10 cellular contexts compared by ENCODE assay signal in genomic region chr17:76866774-76867577, GRCh38. TPM values are rescaled to one million over a fixed set of nuclear protein-coding genes. Genes with fewer than 3 reads are reported as not detected.
A peak's percentile ranks its signal among the peaks of the same experiment; 100 is the strongest.
DNase-seq lines count a peak whose midpoint lies in the region; ATAC-seq, FAIRE-seq and TF ChIP-seq lines count a peak whose summit lies in the region.
"Had no signal": no experiment of that assay in that cellular context is flagged by ENCODE, and none has a peak within 500 bp of the region (broad histone marks: within the 10 kb centered on the region; RNA-seq: fewer than 3 reads in every experiment).

No MANE protein-coding gene starts in this region.

- H3K27ac ChIP-seq in H1 (ENCODE audit: low read depth, low read length): no peak overlapping the region
- no peak overlapping the region for H3K27ac ChIP-seq in neuronal stem cell (replicated peaks; ENCODE audit: low read length)
- H3K27ac ChIP-seq: suprapubic skin had no signal

- H3K27me3 ChIP-seq in H1 (replicated peaks in 1 of 4; ENCODE audit: control insufficient read depth in 3 of 4, extremely low read depth in 1 of 4, insufficient read depth in 3 of 4, low read length in 3 of 4) (peaks cover 4 to 26% (median 17%) of the 10 kb centered on the region in 4 experiments; a peak in 6 of 7 replicates), neuronal stem cell (ENCODE audit: control insufficient read depth in 3 of 3, insufficient read depth in 3 of 3, low read depth in 1 of 3, low read length in 3 of 3) (peaks cover 5 to 29% (median 8%) of the 10 kb centered on the region in 3 experiments)

- DNase-seq in ELF-1 (ENCODE audit: low read depth, low spot score) (peak; percentile 65), NCI-H345 treated with DMSO at 0.1 percent for 48 hours (lab: John Stamatoyannopoulos, UW; ENCODE audit: unreplicated experiment) (peak; percentile 37), H1 (ENCODE audit: low read depth in 1 of 2, low spot score in 2 of 2) (no peak), neuronal stem cell (ENCODE audit: low spot score) (no peak), RKO (ENCODE audit: low spot score) (no peak)
- DNase-seq: left ventricle myocardium superior had no signal

- H3K79me1 ChIP-seq in H1 (ENCODE audit: low read depth, low read length) (no peaks in the 10 kb centered on the region; the same call in 1 of the 2 replicates), neuronal stem cell (ENCODE audit: low read depth, low read length) (peaks cover 4% of the 10 kb centered on the region)

- H3K4me3 ChIP-seq in H1 (ENCODE audit: extremely low read depth in 1 of 4, insufficient read depth in 2 of 4, low read depth in 3 of 4, low read length in 4 of 4) (peak overlapping the region in 1 of 4 experiments; percentile 56; a peak in 2 of 8 replicates), neuronal stem cell (ENCODE audit: low read length in 2 of 2) (no peak overlapping the region)

- H3K4ac ChIP-seq in H1 (replicated peaks; ENCODE audit: insufficient read length, low read depth, low read length): peak overlapping the region; percentile 63
- no peak overlapping the region for H3K4ac ChIP-seq in neuronal stem cell (ENCODE audit: low read length)

- H2AFZ ChIP-seq in H1 (ENCODE audit: low read length) (peak overlapping the region; percentile 79), neuronal stem cell (ENCODE audit: low read length) (peak overlapping the region; percentile 88)

- no peak for TF ChIP-seq EP300 in H1 (IDR thresholded peaks at IDR 0.05; ENCODE audit: borderline replicate concordance in 1 of 2, low read depth in 2 of 2, low read length in 2 of 2)

- H3K14ac ChIP-seq in H1 (ENCODE audit: insufficient read length): no peak overlapping the region
- H3K14ac ChIP-seq in neuronal stem cell (ENCODE audit: low read length): no peak overlapping the region

- H4K5ac ChIP-seq in H1 (ENCODE audit: insufficient read length, low read depth, low read length): no peak overlapping the region

- no peak for TF ChIP-seq RAD21 in H1 (IDR thresholded peaks at IDR 0.05 in 1 of 2, conservative IDR thresholded peaks at IDR 0.05 in 1 of 2; ENCODE audit: low read depth in 2 of 2, low read length in 2 of 2)

- no peak for TF ChIP-seq POLR2A in H1 (IDR thresholded peaks at IDR 0.05; ENCODE audit: control extremely low read depth in 1 of 2, low read depth in 2 of 2, low read length in 2 of 2)

- H3K4me2 ChIP-seq in H1 (ENCODE audit: insufficient read depth in 1 of 2, low read depth in 2 of 2, low read length in 2 of 2) (peak overlapping the region; percentile 54 to 99), neuronal stem cell (ENCODE audit: insufficient read depth, low read length, poor library complexity, severe bottlenecking) (no peak overlapping the region)

- H3K9ac ChIP-seq in H1 (replicated peaks in 1 of 4; ENCODE audit: extremely low read depth in 1 of 4, low read depth in 3 of 4, low read length in 3 of 4) (no peak overlapping the region; a peak in 1 of 7 replicates), neuronal stem cell (ENCODE audit: low read depth, low read length, poor library complexity) (no peak overlapping the region)

- H2BK5ac ChIP-seq in H1 (ENCODE audit: low read depth, low read length) (no peak overlapping the region), neuronal stem cell (ENCODE audit: low read length) (peak overlapping the region; percentile 87)

- WGBS in H1 (ENCODE audit: extremely low coverage in 1 of 2, insufficient coverage in 1 of 2, insufficient read length in 1 of 2, insufficient replicate concordance in 2 of 2, low coverage in 1 of 2, low lambda C conversion rate in 2 of 2, missing lambda C conversion rate in 1 of 2), 2 experiments: 77% methylated on average over 9 of the region's 9 CpGs; no CpG with 5 or more reads in 1 of the 2 experiments
- WGBS in neuronal stem cell (ENCODE audit: extremely low coverage in 2 of 2, insufficient read length in 2 of 2, insufficient replicate concordance in 1 of 2), 2 donors: no CpG with 5 or more reads among the region's 9 CpGs

- no peak for ATAC-seq in GM21786 (IDR thresholded peaks at IDR 0.05; ENCODE audit: unreplicated experiment)
- ATAC-seq in HG03039 (IDR thresholded peaks at IDR 0.05; ENCODE audit: unreplicated experiment): no peak

- H3K23ac ChIP-seq in H1 (ENCODE audit: insufficient read length) (no peak overlapping the region), neuronal stem cell (ENCODE audit: low read depth, low read length, poor library complexity) (no peak overlapping the region)

- H2BK12ac ChIP-seq in H1 (ENCODE audit: low read depth, low read length) (0 out of 2 replicates have a peak overlapping the region, but pooled peaks have one; percentile 6), neuronal stem cell (ENCODE audit: low read length) (no peak overlapping the region)

- no peak overlapping the region for H2BK15ac ChIP-seq in H1 (ENCODE audit: low read length)
- H2BK15ac ChIP-seq in neuronal stem cell (ENCODE audit: low read length): no peak overlapping the region

- H2AK5ac ChIP-seq in H1 (ENCODE audit: low read depth, low read length): no peak overlapping the region
- no peak overlapping the region for H2AK5ac ChIP-seq in neuronal stem cell (ENCODE audit: low read depth, low read length)

- CTCF ChIA-PET in H1 (lab: Charles Lee; ENCODE audit: partially characterized antibody): interaction anchor here (0.5 to 4.7 kb wide), 25 partner anchors 8 to 343 kb away, joined by 3 to 70 read pairs (median 6); no protein-coding TSS in a partner anchor

- peak overlapping the region; percentile 13 for H2BK20ac ChIP-seq in H1 (ENCODE audit: low read length)

- no peak overlapping the region for H2BK120ac ChIP-seq in H1 (replicated peaks; ENCODE audit: low read depth, low read length)
- H2BK120ac ChIP-seq in neuronal stem cell (ENCODE audit: low read depth, low read length): no peak overlapping the region

- no peak for FAIRE-seq in H1 (lab: Jason Lieb, UNC)
- FAIRE-seq: TTC549 had no signal

- H4K20me1 ChIP-seq in H1 (replicated peaks in 1 of 2; ENCODE audit: control insufficient read depth in 1 of 2, insufficient read depth in 2 of 2, low read length in 2 of 2): peaks cover 0 to 5% of the 10 kb centered on the region in 2 experiments

- H3K9me3 ChIP-seq in H1 (ENCODE audit: insufficient read depth in 2 of 2, low read depth in 1 of 2, low read length in 1 of 2) (no peaks in the 10 kb centered on the region), neuronal stem cell (replicated peaks in 1 of 2; ENCODE audit: control insufficient read depth in 2 of 2, insufficient read depth in 1 of 2, low read depth in 1 of 2, low read length in 2 of 2) (no peaks in the 10 kb centered on the region)
- H3K9me3 ChIP-seq: suprapubic skin had no signal

- H3K56ac ChIP-seq in H1 (replicated peaks; ENCODE audit: insufficient read length, low read depth, low read length): no peak overlapping the region

- POLR2A ChIA-PET in H1 (lab: Charles Lee; ENCODE audit: partially characterized antibody): interaction anchor here (0.8 to 1.1 kb wide), 3 partner anchors 18 to 102 kb away, joined by 3 to 4 read pairs (median 3); no protein-coding TSS in a partner anchor

- H3K36me3 ChIP-seq in H1 (ENCODE audit: control insufficient read depth in 2 of 4, insufficient read depth in 4 of 4, low read length in 3 of 4): no peaks in the 10 kb centered on the region
- no peaks in the 10 kb centered on the region for H3K36me3 ChIP-seq in neuronal stem cell (replicated peaks in 1 of 2; ENCODE audit: control insufficient read depth in 2 of 2, insufficient read depth in 2 of 2, low read length in 2 of 2)
- H3K36me3 ChIP-seq: suprapubic skin had no signal

- no peak overlapping the region for H3K18ac ChIP-seq in H1 (ENCODE audit: extremely low read depth, low read length)
- no peak overlapping the region for H3K18ac ChIP-seq in neuronal stem cell (ENCODE audit: low read length)

- no peak overlapping the region for H4K8ac ChIP-seq in H1 (ENCODE audit: extremely low read depth, insufficient read depth, low read length)
- H4K8ac ChIP-seq in neuronal stem cell (ENCODE audit: low read depth, low read length): no peak overlapping the region

- TF ChIP-seq CTCF in H1 (IDR thresholded peaks at IDR 0.05; ENCODE audit: control extremely low read depth in 1 of 3, insufficient read depth in 1 of 3, low read depth in 1 of 3, low read length in 3 of 3): no peak

- H3K79me2 ChIP-seq in H1 (ENCODE audit: control insufficient read depth in 1 of 2, insufficient read depth in 2 of 2, low read length in 2 of 2): no peaks in the 10 kb centered on the region

- H3K4me1 ChIP-seq in H1 (replicated peaks in 1 of 4; ENCODE audit: control insufficient read depth in 3 of 4, insufficient read depth in 4 of 4, low read length in 3 of 4) (peaks cover 5 to 17% (median 11%) of the 10 kb centered on the region in 4 experiments; a peak in 6 of 7 replicates), neuronal stem cell (ENCODE audit: control insufficient read depth in 2 of 2, insufficient read depth in 1 of 2, low read depth in 1 of 2, low read length in 2 of 2) (peaks cover 6 to 7% of the 10 kb centered on the region in 2 donors)

- H3K23me2 ChIP-seq in H1 (ENCODE audit: low read depth, low read length): peaks cover 16% of the 10 kb centered on the region; the same call in 1 of the 2 replicates

- peak overlapping the region; percentile 46 for H4K91ac ChIP-seq in H1 (replicated peaks; ENCODE audit: insufficient read length, low read length)
- no peak overlapping the region for H4K91ac ChIP-seq in neuronal stem cell (ENCODE audit: low read depth, low read length, poor library complexity)

TF ChIP-seq in H1, 55 proteins besides CTCF, POLR2A, EP300 and RAD21:
- no peak for TF ChIP-seq BACH1 (IDR thresholded peaks at IDR 0.05; ENCODE audit: low read length)
- 0 out of 2 replicates have a peak, but pooled peaks have one; percentile 40 for TF ChIP-seq E2F6 (IDR thresholded peaks at IDR 0.05)

RNA-seq across cellular contexts. Expression of gene MGAT5B, which starts 1.2 kb away (rescaled TPM):
- total RNA-seq in H1 (2021; fragmentation: NEBNext Ultra II Directional; extraction: Animal tissue kit (Norgen Biotek cat#: 25700)): 8.2 and 9.3 TPM in 2 replicates
- 7.9 and 12.7 TPM in 2 replicates for polyA plus RNA-seq in H1 (2011; rRNA removed)
- polyA plus RNA-seq in H1 (2011; cell fraction: cytosol; rRNA removed): 5.2 TPM
- 21.5 TPM for polyA plus RNA-seq in H1 (2011; cell fraction: nucleus; rRNA removed)
- polyA plus RNA-seq in H1 (2012, experiment 1 of 2): 5.2 to 9.6 TPM (median 8.1 TPM) in 4 replicates
- 5.1 TPM for polyA plus RNA-seq in H1 (2012, experiment 2 of 2)
- 7.4 TPM for polyA plus RNA-seq in H1 (2013, experiment 1 of 2)
- polyA plus RNA-seq in H1 (2013, experiment 2 of 2): 7.1 TPM
- polyA minus RNA-seq in H1 (2011; rRNA and poly(A)+ RNA removed): 2.6 and 3.8 TPM in 2 replicates
- 3.1 TPM for polyA minus RNA-seq in H1 (2011; cell fraction: cytosol; rRNA and poly(A)+ RNA removed)
- 12.0 TPM for polyA minus RNA-seq in H1 (2011; cell fraction: nucleus; rRNA and poly(A)+ RNA removed)
- polyA plus RNA-seq in neuronal stem cell (2013, experiment 1 of 2): 5.6 TPM
- polyA plus RNA-seq in neuronal stem cell (2013, experiment 2 of 2): 5.4 TPM
- total RNA-seq: left ventricle myocardium superior had no signal

Comparison
In these comparisons a context has a peak if more than half of its experiments do, and no peak if none do; other contexts are left out.
1. DNase-seq: peak in ELF-1 (single experiment) and NCI-H345 treated with DMSO at 0.1 percent for 48 hours (single experiment); none in H1 (0 of 2), neuronal stem cell (single experiment) and RKO (single experiment).